ENCODE assay signal across 8 cellular contexts in the genomic region with DNA sequence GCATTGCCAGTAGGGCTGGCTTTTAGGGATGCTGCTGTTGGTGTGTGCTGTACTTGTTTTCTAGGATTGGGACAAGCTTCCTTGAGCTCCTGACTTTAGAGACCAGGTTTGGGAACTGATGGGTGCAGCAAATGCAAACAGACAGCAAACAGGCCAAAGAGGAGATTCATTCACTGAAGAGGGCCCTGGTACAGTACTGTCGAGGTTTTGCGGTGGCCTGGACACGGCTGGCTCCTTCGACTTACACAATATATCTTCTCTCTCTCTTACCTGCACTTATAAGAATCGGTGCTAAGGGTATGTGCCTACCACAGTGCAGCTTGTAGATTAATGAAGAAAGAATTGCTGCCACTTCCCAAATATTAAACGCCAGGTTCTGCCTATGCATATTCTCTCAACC. TPM values are rescaled to one million over a fixed set of nuclear protein-coding genes. Genes with fewer than 3 reads are reported as not detected.
A peak's percentile ranks its signal among the peaks of the same experiment; 100 is the strongest.
DNase-seq lines count a peak whose midpoint lies in the region; ATAC-seq and TF ChIP-seq lines count a peak whose summit lies in the region.

No MANE protein-coding gene starts in this region.

- 55% methylated on average over 6 of the region's 6 CpGs for WGBS in liver

- no peak for DNase-seq in activated CD4-positive, alpha-beta T cell treated with anti-CD3 and anti-CD28 coated beads, Interleukin-2, amount 10 ng/mL, durations not matched to agents 7 days and 5 days
- no peak for DNase-seq in activated CD4-positive, alpha-beta T cell treated with anti-CD3 and anti-CD28 coated beads, Interleukin-2, amount 50 U/mL, for 4 hours
- DNase-seq in astrocyte of the cerebellum (ENCODE audit: low read depth) (no peak), NCI-H2227 treated with DMSO at 0.1 percent for 48 hours (lab: John Stamatoyannopoulos, UW) (no peak), T1000 (lab: John Stamatoyannopoulos, UW) (no peak)

- peaks cover 11% of the 10 kb centered on the region for H3K36me3 Mint-ChIP-seq in activated CD4-positive, alpha-beta T cell treated with anti-CD3 and anti-CD28 coated beads, Interleukin-2, amount 10 ng/mL, durations not matched to agents 7 days and 5 days (ENCODE audit: low read depth)

- no peak overlapping the region for H3K27ac ChIP-seq in liver (ENCODE audit: low read depth in 1 of 2, low read length in 2 of 2)
- peak overlapping the region; percentile 80 for H3K27ac ChIP-seq in temporal lobe (ENCODE audit: low read depth, low read length)

- H3K9me3 Mint-ChIP-seq in activated CD4-positive, alpha-beta T cell treated with anti-CD3 and anti-CD28 coated beads, Interleukin-2, amount 10 ng/mL, durations not matched to agents 7 days and 5 days = no peaks in the 10 kb centered on the region

- CTCF ChIA-PET in activated CD4-positive, alpha-beta T cell treated with anti-CD3 and anti-CD28 coated beads, Interleukin-2, amount 10 ng/mL, durations not matched to agents 7 days and 5 days (lab: Charles Lee) = interaction anchor here (0.6 to 4.2 kb wide), 9 partner anchors 9 to 632 kb away, joined by 3 to 12 read pairs (median 4); no protein-coding TSS in a partner anchor

- H3K4me1 Mint-ChIP-seq in activated CD4-positive, alpha-beta T cell treated with anti-CD3 and anti-CD28 coated beads, Interleukin-2, amount 10 ng/mL, durations not matched to agents 7 days and 5 days = peaks cover 67% of the 10 kb centered on the region

- ATAC-seq in HG03571 (IDR thresholded peaks at IDR 0.05; ENCODE audit: unreplicated experiment) = no peak

- H3K36me3 ChIP-seq in liver (ENCODE audit: control insufficient read depth in 4 of 4, insufficient read depth in 3 of 4, low read depth in 1 of 4, low read length in 3 of 4) = no peaks in the 10 kb centered on the region

- POLR2A ChIA-PET in activated CD4-positive, alpha-beta T cell treated with anti-CD3 and anti-CD28 coated beads, Interleukin-2, amount 10 ng/mL, durations not matched to agents 7 days and 5 days (lab: Charles Lee) = interaction anchor here (0.7 to 0.8 kb wide), 2 partner anchors 12 to 55 kb away, joined by 3 read pairs; no protein-coding TSS in a partner anchor

- no peak for TF ChIP-seq CTCF in astrocyte of the cerebellum (IDR thresholded peaks at IDR 0.05; ENCODE audit: low read depth, low read length, missing control alignments)
- TF ChIP-seq CTCF in liver (IDR thresholded peaks at IDR 0.05; ENCODE audit: low read depth, low read length, missing input control) = no peak

- peak overlapping the region; percentile 93 for H3K27ac Mint-ChIP-seq in activated CD4-positive, alpha-beta T cell treated with anti-CD3 and anti-CD28 coated beads, Interleukin-2, amount 10 ng/mL, durations not matched to agents 7 days and 5 days

- no peak for TF ChIP-seq RAD21 in liver (IDR thresholded peaks at IDR 0.05)

- in situ Hi-C loops in astrocyte of the cerebellum (cut with HindIII; ENCODE audit: low sequenced_read_pairs) = no loop called here

- H3K4me3 Mint-ChIP-seq in activated CD4-positive, alpha-beta T cell treated with anti-CD3 and anti-CD28 coated beads, Interleukin-2, amount 10 ng/mL, durations not matched to agents 7 days and 5 days = peak overlapping the region; percentile 90

- H3K9ac ChIP-seq in liver (ENCODE audit: low read depth in 1 of 2, low read length in 2 of 2) = peak overlapping the region; percentile 91 to 96

- H3K4me3 ChIP-seq in astrocyte of the cerebellum (ENCODE audit: low read depth, low read length) (peak overlapping the region; percentile 69), liver (ENCODE audit: low read depth in 1 of 3, low read length in 3 of 3) (peak overlapping the region; percentile 78 to 97 (median 79))

- H3K27me3 Mint-ChIP-seq in activated CD4-positive, alpha-beta T cell treated with anti-CD3 and anti-CD28 coated beads, Interleukin-2, amount 10 ng/mL, durations not matched to agents 7 days and 5 days = peaks cover 6% of the 10 kb centered on the region

- H3K9me3 ChIP-seq in liver (ENCODE audit: control insufficient read depth in 4 of 4, low read length in 3 of 4) = no peaks in the 10 kb centered on the region

- no peaks in the 10 kb centered on the region for H3K27me3 ChIP-seq in liver (ENCODE audit: control insufficient read depth in 4 of 4, insufficient read depth in 4 of 4, low read length in 3 of 4)

- H3K4me1 ChIP-seq in liver (ENCODE audit: control insufficient read depth in 4 of 4, insufficient read depth in 4 of 4, low read length in 3 of 4) = peaks cover 2 to 30% (median 12%) of the 10 kb centered on the region in 4 donors

TF ChIP-seq in liver, 16 proteins besides CTCF, POLR2A, EP300 and RAD21:
- TF ChIP-seq TAF1 (conservative IDR thresholded peaks at IDR 0.05) (no peak), FOXA2 (IDR thresholded peaks at IDR 0.05) (no peak), JUND (IDR thresholded peaks at IDR 0.05) (no peak), GABPA (IDR thresholded peaks at IDR 0.05 in 1 of 2, conservative IDR thresholded peaks at IDR 0.05 in 1 of 2) (no peak), HNF4A (conservative IDR thresholded peaks at IDR 0.05) (no peak), REST (IDR thresholded peaks at IDR 0.05) (no peak), YY1 (IDR thresholded peaks at IDR 0.05) (no peak), HNF4G (IDR thresholded peaks at IDR 0.05) (no peak), NR2F2 (IDR thresholded peaks at IDR 0.05) (no peak)
- TF ChIP-seq, protein P1, sequence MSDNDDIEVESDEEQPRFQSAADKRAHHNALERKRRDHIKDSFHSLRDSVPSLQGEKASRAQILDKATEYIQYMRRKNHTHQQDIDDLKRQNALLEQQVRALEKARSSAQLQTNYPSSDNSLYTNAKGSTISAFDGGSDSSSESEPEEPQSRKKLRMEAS (IDR thresholded peaks at IDR 0.05) = no peak
- TF ChIP-seq, protein P2, sequence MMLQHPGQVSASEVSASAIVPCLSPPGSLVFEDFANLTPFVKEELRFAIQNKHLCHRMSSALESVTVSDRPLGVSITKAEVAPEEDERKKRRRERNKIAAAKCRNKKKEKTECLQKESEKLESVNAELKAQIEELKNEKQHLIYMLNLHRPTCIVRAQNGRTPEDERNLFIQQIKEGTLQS (IDR thresholded peaks at IDR 0.05) = no peak

RNA-seq across cellular contexts. Expression of gene ATP1A1, which starts 44.6 kb away (rescaled TPM):
- 100 to 1,000 TPM; 260 to 274 TPM for total RNA-seq in activated CD4-positive, alpha-beta T cell treated with anti-CD3 and anti-CD28 coated beads, Interleukin-2, amount 10 ng/mL, durations not matched to agents 7 days and 5 days
- 100 to 1,000 TPM in 1 of 2 donors, 10 to 100 TPM in 1; 80.8 to 128 TPM for total RNA-seq in liver
- 10 to 100 TPM; 68.6 to 84.5 TPM for polyA plus RNA-seq in liver
- 98.8 TPM for total RNA-seq in temporal lobe
